8 cellular contexts compared by ENCODE assay signal in the genomic region with DNA sequence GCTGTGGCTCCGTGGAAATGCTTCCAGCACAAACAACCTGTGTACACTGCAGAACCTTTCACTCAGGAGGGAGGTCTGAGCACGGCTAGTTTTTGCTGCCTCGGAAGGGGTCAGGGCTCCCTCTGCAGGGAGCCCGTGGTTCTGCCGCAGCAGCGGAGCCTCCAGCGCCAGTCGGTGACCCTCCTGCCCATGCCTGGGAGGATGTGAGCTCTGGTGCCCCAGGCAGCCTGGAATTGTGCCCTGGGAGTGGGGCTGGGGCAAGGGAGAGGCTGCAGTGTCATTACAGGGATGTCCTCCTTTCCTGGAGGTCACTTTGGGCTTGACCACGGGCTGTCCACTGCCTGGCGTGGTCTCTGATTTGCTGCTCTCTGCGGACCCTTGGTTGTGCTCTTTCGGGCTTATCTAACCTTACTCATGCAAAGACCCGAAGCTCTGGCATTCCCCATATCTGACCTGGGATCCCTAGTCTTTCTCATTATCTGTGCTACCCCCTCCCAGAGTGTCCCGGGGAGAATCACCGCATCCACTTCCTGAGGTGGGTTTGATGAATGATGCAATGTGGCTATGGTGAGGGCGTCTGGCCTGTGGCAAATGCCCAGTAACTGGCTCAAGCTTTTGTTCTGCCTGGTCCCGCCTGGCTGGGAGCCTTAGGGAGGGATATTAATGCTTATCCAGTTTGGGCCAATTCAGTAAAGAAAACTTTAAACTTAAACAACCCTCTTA. TPM values are rescaled to one million over a fixed set of nuclear protein-coding genes. Genes with fewer than 3 reads are reported as not detected.
DNase-seq lines count a peak whose midpoint lies in the region; ATAC-seq lines count a peak whose summit lies in the region.

No MANE protein-coding gene starts in this region.

- no peak overlapping the region for H3K4me3 ChIP-seq in SJSA1

- no peaks in the 10 kb centered on the region for H3K27me3 ChIP-seq in SJSA1 (replicated peaks)

- DNase-seq in D341Med (ENCODE audit: low spot score) (peak; percentile 90), KG1 (lab: John Stamatoyannopoulos, UW) (peak; percentile 27), SJSA1 (ENCODE audit: low read depth in 1 of 2, low spot score in 2 of 2) (peak; percentile 64 to 71), germinal center (ENCODE audit: low spot score) (peak; percentile 83), pons (ENCODE audit: low spot score) (peak; percentile 68), ureter (ENCODE audit: low spot score) (peak; percentile 69)
- peak; percentile 63 for DNase-seq in activated gamma-delta T cell treated with anti-CD3 and anti-CD28 coated beads, Interleukin-2, amount 50 U/mL, for 16 hours (ENCODE audit: low read depth)

- no peak overlapping the region for H3K27ac ChIP-seq in SJSA1

- H3K36me3 ChIP-seq in SJSA1, result no peaks in the 10 kb centered on the region

- no peaks in the 10 kb centered on the region for H3K9me3 ChIP-seq in SJSA1 (replicated peaks)

- H3K4me1 ChIP-seq in SJSA1 (replicated peaks), result peaks cover 21% of the 10 kb centered on the region

- ATAC-seq in GM21423 (IDR thresholded peaks at IDR 0.05; ENCODE audit: unreplicated experiment), result peak; percentile 48

RNA-seq across cellular contexts. Expression of a gene that starts 59.5 kb away (rescaled TPM):
- 5.7 and 8.4 TPM in 2 replicates for total RNA-seq in SJSA1 (2014; rRNA removed; shearing (Covaris generic))
- total RNA-seq in ureter, result 4.9 TPM

Comparison
In these comparisons a context has a peak if more than half of its experiments do, and no peak if none do; other contexts are left out.
1. DNase-seq: peak in every context shown above with its lines; median percentile 90 in D341Med; 83 in germinal center; 69 in ureter; 68 in pons; 68 in SJSA1; 63 in activated gamma-delta T cell treated with anti-CD3 and anti-CD28 coated beads, Interleukin-2, amount 50 U/mL, for 16 hours; 27 in KG1.